In genomic region chr19:47274071-47274890, GRCh38 we compare ENCODE assay signal across 8 cellular contexts. TPM values are rescaled to one million over a fixed set of nuclear protein-coding genes. Genes with fewer than 3 reads are reported as not detected.
DNase-seq lines count a peak whose midpoint lies in the region; ATAC-seq and TF ChIP-seq lines count a peak whose summit lies in the region.

Gene INAFM1 (plus strand): TSS chr19:47274885. CDS start chr19:47274920, 35 bp downstream.

- no peaks in the 10 kb centered on the region for H3K9me2 ChIP-seq in HCT116 (ENCODE audit: insufficient read depth)

- no peak for TF ChIP-seq EP300 in gastroesophageal sphincter (IDR thresholded peaks at IDR 0.05)

- intact Hi-C loops in HCT116 (cut with micrococcal nuclease) = no loop called here

- WGBS in gastroesophageal sphincter (ENCODE audit: low coverage in 1 of 2), 2 donors = 0% methylated on average over 2 to 19 of the region's 72 CpGs

- in situ Hi-C loops in SK-MEL-5 (cut with HindIII; ENCODE audit: low pct_unique_long_range_greater_than_20kb, low sequenced_read_pairs) = no loop called here

- ATAC-seq in HCT116 (peak; percentile 84), gastroesophageal sphincter (peak; percentile 80)

- RAD21 ChIA-PET in HCT116 (lab: Charles Lee; ENCODE audit: low non-redundant PET in 1 of 2, low total read pairs in 2 of 2, uncharacterized antibody in 2 of 2, unreplicated experiment in 2 of 2) = interaction anchor here (0.6 to 1.1 kb wide), 6 partner anchors 10 to 154 kb away, joined by 3 to 7 read pairs (median 4); partner anchors contain the start of gene CCDC9 (in 2 of the 2)

- TF ChIP-seq CTCF in HCT116 (IDR thresholded peaks at IDR 0.05 in 2 of 3, conservative IDR thresholded peaks at IDR 0.05 in 1 of 3; ENCODE audit: borderline replicate concordance in 1 of 3, insufficient read depth in 1 of 3, low read depth in 2 of 3, low read length in 2 of 3) (no peak), NB4 (IDR thresholded peaks at IDR 0.05; ENCODE audit: low read depth, low read length) (no peak), gastroesophageal sphincter (IDR thresholded peaks at IDR 0.05) (no peak)

- DNase-seq in ELR (ENCODE audit: low read depth) (peak; percentile 91), HCT116 (ENCODE audit: low read depth, low spot score) (peak; percentile 89), NB4 (ENCODE audit: low read depth) (peak; percentile 100), SK-MEL-5 (ENCODE audit: low read depth, low spot score) (peak; percentile 87), nucleus accumbens (lab: John Stamatoyannopoulos, UW) (peak; percentile 55 to 98 (median 92)), superior temporal gyrus (ENCODE audit: extremely low spot score) (peak; percentile 82)
- DNase-seq in activated naive CD4-positive, alpha-beta T cell treated with Interleukin-2 at 50 U/mL for 16 hours = peak; percentile 98

- TF ChIP-seq POLR2A in HCT116 (IDR thresholded peaks at IDR 0.05; ENCODE audit: borderline replicate concordance, extremely low read depth, insufficient read depth, insufficient read length) (peak; percentile 27), NB4 (IDR thresholded peaks at IDR 0.05; ENCODE audit: extremely low read depth, insufficient read length) (peak; percentile 96), gastroesophageal sphincter (IDR thresholded peaks at IDR 0.05) (no peak)

- CTCF ChIA-PET in HCT116 (lab: Charles Lee) = interaction anchor here (0.8 to 1.5 kb wide), 7 partner anchors 10 to 75 kb away, joined by 3 to 7 read pairs (median 4); partner anchors contain the start of genes CCDC9 and DHX34

- H3K4me2 ChIP-seq in HCT116 (ENCODE audit: low read length) = peak within 1 kb of the TSS; percentile 97

- BruUV-seq in HCT116 (replicated peaks; lab: Mats Ljungman, UMichigan) = no TSS peak

- H3K4me3 ChIP-seq in HCT116 (replicated peaks in 1 of 2; ENCODE audit: low read depth in 1 of 2, low read length in 2 of 2) (peak within 1 kb of the TSS; percentile 76 to 89), NB4 (ENCODE audit: low read depth, low read length) (peak within 1 kb of the TSS; percentile 79), gastroesophageal sphincter (peak within 1 kb of the TSS; percentile 55 to 59)

- H3K9me3 ChIP-seq in HCT116 (ENCODE audit: control insufficient read depth in 1 of 2, insufficient read depth in 1 of 2, low read depth in 1 of 2, low read length in 2 of 2) (no peaks in the 10 kb centered on the region), gastroesophageal sphincter (no peaks in the 10 kb centered on the region)

- peaks cover 10 to 34% of the 10 kb centered on the region in 2 experiments; a peak in 3 of 4 replicates for H3K4me1 ChIP-seq in HCT116 (ENCODE audit: control insufficient read depth in 1 of 2, insufficient read depth in 2 of 2, low read length in 2 of 2)
- peaks cover 0 to 49% (median 19%) of the 10 kb centered on the region in 3 donors for H3K4me1 ChIP-seq in gastroesophageal sphincter

- no peak for TF ChIP-seq RAD21 in HCT116 (IDR thresholded peaks at IDR 0.05; ENCODE audit: low read depth)

- H3K27me3 ChIP-seq in HCT116 (ENCODE audit: insufficient read depth, low read length) = no peaks in the 10 kb centered on the region
- H3K27me3 ChIP-seq in gastroesophageal sphincter = no peaks in the 10 kb centered on the region

- no peaks in the 10 kb centered on the region; the same call in 1 of the 2 replicates for H3K79me2 ChIP-seq in HCT116 (ENCODE audit: insufficient read depth, low read length)

- H2AFZ ChIP-seq in HCT116 (ENCODE audit: low read depth, low read length, poor library complexity, severe bottlenecking) = no peak within 1 kb of the TSS

- H3K27ac ChIP-seq in HCT116 (ENCODE audit: low read depth, low read length) (peak within 1 kb of the TSS; percentile 83), gastroesophageal sphincter (peak within 1 kb of the TSS; percentile 92 to 99 (median 96))

- no peaks in the 10 kb centered on the region for H4K20me1 ChIP-seq in HCT116 (ENCODE audit: insufficient read depth)

- POLR2A ChIA-PET in HCT116 (lab: Charles Lee) = interaction anchor here (0.5 to 2.1 kb wide), 11 partner anchors 9 to 161 kb away, joined by 3 to 23 read pairs (median 5); partner anchors contain the start of genes CCDC9, DHX34 and ZC3H4

- H3K9ac ChIP-seq in HCT116 (ENCODE audit: low read length) = peak within 1 kb of the TSS; percentile 93

- H3K36me3 ChIP-seq in HCT116 (ENCODE audit: control insufficient read depth in 1 of 2, insufficient read depth in 2 of 2, low read length in 2 of 2) (peaks cover 8 to 10% of the 10 kb centered on the region in 2 experiments; a peak in 2 of 4 replicates), gastroesophageal sphincter (peaks cover 0 to 29% of the 10 kb centered on the region in 2 donors)

TF ChIP-seq in HCT116, 20 proteins besides CTCF, POLR2A, EP300 and RAD21:
- TF ChIP-seq ZBTB33 (IDR thresholded peaks at IDR 0.05; ENCODE audit: extremely low read depth, insufficient replicate concordance, low read length) (peak; percentile 33), ZFX (IDR thresholded peaks at IDR 0.05) (no peak), SIN3A (IDR thresholded peaks at IDR 0.05; ENCODE audit: low read depth) (no peak; the same call in 1 of the 2 replicates), MAX (IDR thresholded peaks at IDR 0.05) (no peak; the same call in 1 of the 2 replicates), EGR1 (IDR thresholded peaks at IDR 0.05; ENCODE audit: low read depth) (peak; percentile 76), POLR2AphosphoS5 (IDR thresholded peaks at IDR 0.05; ENCODE audit: low read depth, low read length) (peak; percentile 59), ELF1 (IDR thresholded peaks at IDR 0.05; ENCODE audit: borderline replicate concordance, low read depth) (no peak; the same call in 1 of the 2 replicates), SP1 (IDR thresholded peaks at IDR 0.05; ENCODE audit: low read depth) (peak; percentile 26), CBX3 (IDR thresholded peaks at IDR 0.05; ENCODE audit: low read depth) (no peak)

RNA-seq across cellular contexts. Expression of gene INAFM1, which starts in this region (rescaled TPM):
- total RNA-seq in HCT116 (2021; ENCODE audit: unreplicated experiment) (22.9 TPM), gastroesophageal sphincter (10 to 100 TPM in 2 of 4 donors, 1 to 10 TPM in 2; 5.0 to 14.7 (median 11.7) TPM)
- 13.6 and 15.4 TPM in 2 replicates for polyA plus RNA-seq in HCT116 (2012)
- 0.45 and 0.69 TPM in 2 replicates for total RNA-seq in SK-MEL-5 (2014; rRNA removed; shearing (Covaris generic))
- 3.3 and 4.6 TPM in 2 replicates for polyA plus RNA-seq in SK-MEL-5 (2015; cell fraction: cytosol; rRNA removed)
- polyA plus RNA-seq in SK-MEL-5 (2015; cell fraction: nucleus; rRNA removed) = 3.8 and 5.5 TPM in 2 replicates

Comparison
In these comparisons a context has a peak if more than half of its experiments do, and no peak if none do; other contexts are left out.
1. Peak in every context shown above with its lines: DNase-seq, ATAC-seq, H3K4me3 ChIP-seq and H3K27ac ChIP-seq.
2. POLR2A ChIP-seq: peak in HCT116 (single experiment) and NB4 (single experiment); none in gastroesophageal sphincter (0 of 2).